In genomic region chr17:28750178-28751047, GRCh38 we compare ENCODE assay signal across 1 cellular context.
TF ChIP-seq lines count a peak whose summit lies in the region.

No MANE protein-coding gene starts in this region.

TF ChIP-seq in HCT116, 20 proteins besides CTCF, POLR2A, EP300 and RAD21 (continued from another document):
- TF ChIP-seq, protein P1, sequence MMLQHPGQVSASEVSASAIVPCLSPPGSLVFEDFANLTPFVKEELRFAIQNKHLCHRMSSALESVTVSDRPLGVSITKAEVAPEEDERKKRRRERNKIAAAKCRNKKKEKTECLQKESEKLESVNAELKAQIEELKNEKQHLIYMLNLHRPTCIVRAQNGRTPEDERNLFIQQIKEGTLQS (IDR thresholded peaks at IDR 0.05) = no peak
- TF ChIP-seq YY1 (IDR thresholded peaks at IDR 0.05; ENCODE audit: extremely low read depth, insufficient replicate concordance, low read depth, low read length) (peak; percentile 40), ZFX (IDR thresholded peaks at IDR 0.05) (no peak), SP1 (IDR thresholded peaks at IDR 0.05; ENCODE audit: low read depth) (0 out of 2 replicates have a peak, but pooled peaks have one; percentile 4), TCF7L2 (IDR thresholded peaks at IDR 0.05; ENCODE audit: borderline replicate concordance, extremely low read depth, insufficient read depth, insufficient read length) (no peak), EZH2 (IDR thresholded peaks at IDR 0.05) (no peak), SRF (IDR thresholded peaks at IDR 0.05; ENCODE audit: low read depth) (no peak), JUND (IDR thresholded peaks at IDR 0.05) (no peak; the same call in 1 of the 2 replicates), FOSL1 (IDR thresholded peaks at IDR 0.05; ENCODE audit: low read depth) (no peak), SIN3A (IDR thresholded peaks at IDR 0.05; ENCODE audit: low read depth) (no peak), CBX3 (IDR thresholded peaks at IDR 0.05; ENCODE audit: low read depth) (no peak), POLR2AphosphoS5 (IDR thresholded peaks at IDR 0.05; ENCODE audit: low read depth, low read length) (peak; percentile 72), CEBPB (IDR thresholded peaks at IDR 0.05; ENCODE audit: low read depth) (no peak), EGR1 (IDR thresholded peaks at IDR 0.05; ENCODE audit: low read depth) (no peak), EZH2phosphoT487 (IDR thresholded peaks at IDR 0.05; ENCODE audit: borderline replicate concordance) (no peak), ZNF274 (IDR thresholded peaks at IDR 0.05; ENCODE audit: low read depth, low read length) (no peak)
- TF ChIP-seq, protein P2, sequence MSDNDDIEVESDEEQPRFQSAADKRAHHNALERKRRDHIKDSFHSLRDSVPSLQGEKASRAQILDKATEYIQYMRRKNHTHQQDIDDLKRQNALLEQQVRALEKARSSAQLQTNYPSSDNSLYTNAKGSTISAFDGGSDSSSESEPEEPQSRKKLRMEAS (IDR thresholded peaks at IDR 0.05) = no peak
